In genomic region chr17:6110088-6110487, GRCh38 we compare ENCODE assay signal across 12 cellular contexts. TPM values are rescaled to one million over a fixed set of nuclear protein-coding genes. Genes with fewer than 3 reads are reported as not detected.
"Had no signal": no experiment of that assay in that cellular context is flagged by ENCODE, and none has a peak within 500 bp of the region (broad histone marks: within the 10 kb centered on the region; RNA-seq: fewer than 3 reads in every experiment).

No MANE protein-coding gene starts in this region.

- H3K4me1 Mint-ChIP-seq: activated B cell treated with CpG ODN at 0.5 μM for 24 hours; activated naive CD4-positive, alpha-beta T cell treated with anti-CD3 and anti-CD28 coated beads, Interleukin-2, amount 50 U/mL, for 24 hours; memory B cell had no signal

- H3K4me3 Mint-ChIP-seq: activated B cell treated with CpG ODN at 0.5 μM for 24 hours; activated naive CD4-positive, alpha-beta T cell treated with anti-CD3 and anti-CD28 coated beads, Interleukin-2, amount 50 U/mL, for 24 hours; memory B cell; T-helper 1 cell treated with Interleukin-12 subunit alpha and Interleukin-12 subunit beta and Interleukin-4 antibody, amounts not matched to agents 30 μg/mL and 1 μg/mL, for 36 hours had no signal

- H3K27me3 ChIP-seq: brain microvascular endothelial cell, tibial nerve had no signal

- DNase-seq: activated B cell treated with CpG ODN at 0.5 μM for 24 hours; activated CD4-positive, alpha-beta T cell treated with anti-CD3 and anti-CD28 coated beads, Interleukin-2, amount 50 U/mL, for 4 hours; activated CD8-positive, alpha-beta memory T cell treated with anti-CD3 and anti-CD28 coated beads, Interleukin-2, amount 50 U/mL, for 48 hours; brain microvascular endothelial cell; cerebellar nuclear complex; glutamatergic neuron; stimulated activated CD4-positive, alpha-beta T cell treated with anti-CD3 and anti-CD28 coated beads, Interleukin-4, amount 100 ng/mL, for 4 hours had no signal

- H3K9me3 ChIP-seq: esophagus muscularis mucosa, tibial nerve had no signal

- H3K27ac ChIP-seq: brain microvascular endothelial cell, esophagus muscularis mucosa, tibial nerve had no signal

- H3K4me3 ChIP-seq: esophagus muscularis mucosa, tibial nerve had no signal

- H3K36me3 Mint-ChIP-seq: activated naive CD4-positive, alpha-beta T cell treated with anti-CD3 and anti-CD28 coated beads, Interleukin-2, amount 50 U/mL, for 24 hours; memory B cell had no signal

- H3K27ac Mint-ChIP-seq: activated B cell treated with CpG ODN at 0.5 μM for 24 hours; activated naive CD4-positive, alpha-beta T cell treated with anti-CD3 and anti-CD28 coated beads, Interleukin-2, amount 50 U/mL, for 24 hours; memory B cell; T-helper 1 cell treated with Interleukin-12 subunit alpha and Interleukin-12 subunit beta and Interleukin-4 antibody, amounts not matched to agents 30 μg/mL and 1 μg/mL, for 36 hours had no signal

- H3K9me3 Mint-ChIP-seq: activated naive CD4-positive, alpha-beta T cell treated with anti-CD3 and anti-CD28 coated beads, Interleukin-2, amount 50 U/mL, for 24 hours had no signal

- H3K4me1 ChIP-seq: esophagus muscularis mucosa, tibial nerve had no signal

- H3K36me3 ChIP-seq: brain microvascular endothelial cell, esophagus muscularis mucosa, tibial nerve had no signal

RNA-seq across cellular contexts. Expression of gene WSCD1, which starts 39.9 kb away (rescaled TPM):
- total RNA-seq: activated B cell treated with CpG ODN at 0.5 μM for 24 hours had no signal
